1 cellular context compared by ENCODE assay signal in genomic region chr19:1457892-1458291, GRCh38.
A peak's percentile ranks its signal among the peaks of the same experiment; 100 is the strongest.
TF ChIP-seq lines count a peak whose summit lies in the region.

No MANE protein-coding gene starts in this region.

TF ChIP-seq in HepG2, 621 proteins besides CTCF, POLR2A, EP300 and RAD21:
- TF ChIP-seq ZNF354B (CRISPR knock-in tag; IDR thresholded peaks at IDR 0.05) (0 out of 2 replicates have a peak, but pooled peaks have one; percentile 16), ADNP (CRISPR knock-in tag; IDR thresholded peaks at IDR 0.05) (no peak), AGO2 (optimal IDR thresholded peaks at IDR 0.05; ENCODE audit: low read depth, low read length) (peak; percentile 59), POLR2G (IDR thresholded peaks at IDR 0.05; ENCODE audit: low read depth, low read length) (peak; percentile 58; the same call in 1 of the 2 replicates), ZNF326 (CRISPR knock-in tag; IDR thresholded peaks at IDR 0.05; ENCODE audit: borderline replicate concordance) (0 out of 2 replicates have a peak, but pooled peaks have one; percentile 29), KDM2A (CRISPR knock-in tag; IDR thresholded peaks at IDR 0.05; ENCODE audit: borderline replicate concordance, low read depth) (peak; percentile 64; the same call in 1 of the 2 replicates), ZNF768 (CRISPR knock-in tag; IDR thresholded peaks at IDR 0.05) (peak; percentile 40; the same call in 1 of the 2 replicates), ZNF530 (CRISPR knock-in tag; IDR thresholded peaks at IDR 0.05; ENCODE audit: low read depth) (no peak)
TF ChIP-seq in HepG2: peak in this region for 6.
